Comparison of ENCODE assay signal across 16 cellular contexts in genomic region chrX:65726708-65727107, GRCh38. TPM values are rescaled to one million over a fixed set of nuclear protein-coding genes. Genes with fewer than 3 reads are reported as not detected.
DNase-seq lines count a peak whose midpoint lies in the region; ATAC-seq, FAIRE-seq and TF ChIP-seq lines count a peak whose summit lies in the region.
"Had no signal": no experiment of that assay in that cellular context is flagged by ENCODE, and none has a peak within 500 bp of the region (broad histone marks: within the 10 kb centered on the region; RNA-seq: fewer than 3 reads in every experiment).

No MANE protein-coding gene starts in this region.

- peaks cover 19% of the 10 kb centered on the region for H3K36me3 Mint-ChIP-seq in activated naive CD4-positive, alpha-beta T cell treated with anti-CD3 and anti-CD28 coated beads, Interleukin-2, amount 50 U/mL, for 24 hours
- H3K36me3 Mint-ChIP-seq in activated CD8-positive, alpha-beta T cell treated with anti-CD3 and anti-CD28 coated beads for 36 hours (ENCODE audit: low read depth), result peaks cover 69% of the 10 kb centered on the region

- H3K9me3 ChIP-seq in pancreas, result no peaks in the 10 kb centered on the region
- H3K9me3 ChIP-seq: prostate gland, uterus had no signal

- ATAC-seq in activated CD8-positive, alpha-beta T cell treated with anti-CD3 and anti-CD28 coated beads for 36 hours, result no peak
- ATAC-seq in pancreas, result no peak
- ATAC-seq in GM21447 (IDR thresholded peaks at IDR 0.05; ENCODE audit: unreplicated experiment), result no peak
- ATAC-seq: esophagus mucosa had no signal

- H3K4me3 Mint-ChIP-seq in activated naive CD4-positive, alpha-beta T cell treated with anti-CD3 and anti-CD28 coated beads, Interleukin-2, amount 50 U/mL, for 24 hours, result no peak overlapping the region
- H3K4me3 Mint-ChIP-seq in activated CD8-positive, alpha-beta T cell treated with anti-CD3 and anti-CD28 coated beads for 36 hours, result no peak overlapping the region

- no peaks in the 10 kb centered on the region for H3K4me1 ChIP-seq in pancreas
- H3K4me1 ChIP-seq: prostate gland, uterus had no signal

- CTCF ChIA-PET in activated CD8-positive, alpha-beta T cell treated with anti-CD3 and anti-CD28 coated beads for 36 hours (lab: Charles Lee), result interaction anchor here (1.6 kb wide), 1 partner anchor 63 kb away, joined by 3 read pairs; no protein-coding TSS in a partner anchor

- intact Hi-C loops in activated CD8-positive, alpha-beta T cell treated with anti-CD3 and anti-CD28 coated beads for 36 hours (cut with micrococcal nuclease), result no loop called here
- intact Hi-C loops in pancreas (cut with DNase I), result no loop called here

- peaks cover 77% of the 10 kb centered on the region for H3K4me1 Mint-ChIP-seq in activated naive CD4-positive, alpha-beta T cell treated with anti-CD3 and anti-CD28 coated beads, Interleukin-2, amount 50 U/mL, for 24 hours
- H3K4me1 Mint-ChIP-seq in activated CD8-positive, alpha-beta T cell treated with anti-CD3 and anti-CD28 coated beads for 36 hours (ENCODE audit: low read depth), result peaks cover 70% of the 10 kb centered on the region

- H3K4me3 ChIP-seq in pancreas, result no peak overlapping the region
- H3K4me3 ChIP-seq: prostate gland, uterus had no signal

- H3K27ac ChIP-seq in pancreas, result no peak overlapping the region
- H3K27ac ChIP-seq: prostate gland, uterus had no signal

- 28 to 54% methylated on average over 1 of the region's 1 CpG for WGBS in pancreas, 2 donors

- peak overlapping the region; percentile 85 for H3K27ac Mint-ChIP-seq in activated naive CD4-positive, alpha-beta T cell treated with anti-CD3 and anti-CD28 coated beads, Interleukin-2, amount 50 U/mL, for 24 hours
- H3K27ac Mint-ChIP-seq in activated CD8-positive, alpha-beta T cell treated with anti-CD3 and anti-CD28 coated beads for 36 hours, result peak overlapping the region; percentile 84

- H3K36me3 ChIP-seq in pancreas, result no peaks in the 10 kb centered on the region
- H3K36me3 ChIP-seq: prostate gland, uterus had no signal

- POLR2A ChIA-PET in activated CD8-positive, alpha-beta T cell treated with anti-CD3 and anti-CD28 coated beads for 36 hours (lab: Charles Lee), result interaction anchor here (1.2 to 1.3 kb wide), 2 partner anchors 19 to 44 kb away, joined by 3 to 6 read pairs; no protein-coding TSS in a partner anchor

- TF ChIP-seq CTCF in activated CD8-positive, alpha-beta T cell treated with anti-CD3 and anti-CD28 coated beads for 36 hours (IDR thresholded peaks at IDR 0.05), result no peak
- TF ChIP-seq CTCF in pancreas (IDR thresholded peaks at IDR 0.05), result no peak

- no peaks in the 10 kb centered on the region for H3K27me3 Mint-ChIP-seq in activated naive CD4-positive, alpha-beta T cell treated with anti-CD3 and anti-CD28 coated beads, Interleukin-2, amount 50 U/mL, for 24 hours
- H3K27me3 Mint-ChIP-seq in activated CD8-positive, alpha-beta T cell treated with anti-CD3 and anti-CD28 coated beads for 36 hours, result no peaks in the 10 kb centered on the region

- no peak for DNase-seq in activated naive CD4-positive, alpha-beta T cell treated with Interleukin-2 at 50 U/mL for 16 hours
- no peak for DNase-seq in activated CD8-positive, alpha-beta T cell treated with anti-CD3 and anti-CD28 coated beads for 36 hours
- peak; percentile 28 for DNase-seq in iPS-NIHi7 (ENCODE audit: extremely low spot score)
- peak; percentile 12 for DNase-seq in superior temporal gyrus (ENCODE audit: extremely low spot score)
- no peak for DNase-seq in pancreas
- DNase-seq in foreskin melanocyte, result no peak
- DNase-seq: dermis blood vessel endothelial cell; DMS 273 treated with DMSO at 0.1 percent for 48 hours; NCI-H1417 treated with DMSO at 0.1 percent for 48 hours; stimulated activated CD4-positive, alpha-beta T cell treated with anti-CD3 and anti-CD28 coated beads, Interleukin-12 subunit alpha, Interleukin-12 subunit beta, amount 100 ng/mL, for 4 hours; T-helper 9 cell; uterus had no signal

- FAIRE-seq in pancreas (lab: Jason Lieb, UNC), result no peak

- no peaks in the 10 kb centered on the region for H3K27me3 ChIP-seq in pancreas
- H3K27me3 ChIP-seq: uterus had no signal

- H3K9me3 Mint-ChIP-seq in activated naive CD4-positive, alpha-beta T cell treated with anti-CD3 and anti-CD28 coated beads, Interleukin-2, amount 50 U/mL, for 24 hours, result no peaks in the 10 kb centered on the region
- no peaks in the 10 kb centered on the region for H3K9me3 Mint-ChIP-seq in activated CD8-positive, alpha-beta T cell treated with anti-CD3 and anti-CD28 coated beads for 36 hours

RNA-seq across cellular contexts. Expression of gene MSN, which starts 59.3 kb away (rescaled TPM):
- 100 to 1,000 TPM; 426 to 435 TPM for total RNA-seq in activated CD8-positive, alpha-beta T cell treated with anti-CD3 and anti-CD28 coated beads for 36 hours
- 10 to 100 TPM; 12.4 to 99.1 (median 25.9) TPM for total RNA-seq in pancreas
- polyA plus RNA-seq in pancreas, result 10 to 100 TPM; 18.7 to 22.6 TPM

Comparison
In these comparisons a context has a peak if more than half of its experiments do, and no peak if none do; other contexts are left out.
1. DNase-seq: peak in iPS-NIHi7 (single experiment) and superior temporal gyrus (single experiment); none in activated naive CD4-positive, alpha-beta T cell treated with Interleukin-2 at 50 U/mL for 16 hours (single experiment), activated CD8-positive, alpha-beta T cell treated with anti-CD3 and anti-CD28 coated beads for 36 hours (single experiment), pancreas (0 of 6) and foreskin melanocyte (single experiment).
2. RNA of gene MSN, which starts 59.3 kb away (total RNA-seq): 426 to 435 TPM in activated CD8-positive, alpha-beta T cell treated with anti-CD3 and anti-CD28 coated beads for 36 hours; 12.4 to 99.1 TPM in pancreas; every median in the first group is over 4 times any median in the second.